In genomic region chr19:29660835-29661234, GRCh38 we compare ENCODE assay signal across 16 cellular contexts. TPM values are rescaled to one million over a fixed set of nuclear protein-coding genes. Genes with fewer than 3 reads are reported as not detected.
A peak's percentile ranks its signal among the peaks of the same experiment; 100 is the strongest.
DNase-seq lines count a peak whose midpoint lies in the region; ATAC-seq and TF ChIP-seq lines count a peak whose summit lies in the region.
"Had no signal": no experiment of that assay in that cellular context is flagged by ENCODE, and none has a peak within 500 bp of the region (broad histone marks: within the 10 kb centered on the region; RNA-seq: fewer than 3 reads in every experiment).

No MANE protein-coding gene starts in this region.

- H3K9me3 Mint-ChIP-seq in activated T-helper 1 cell treated with anti-CD3 and anti-CD28 coated beads, Interleukin-12 subunit alpha, Interleukin-12 subunit beta, Interleukin-2, Interleukin-4 antibody, amounts not matched to agents 30 ng/mL and 10 ng/mL and 1 ng/mL, durations not matched to agents 14 hours and 24 hours and 36 hours = no peaks in the 10 kb centered on the region
- H3K9me3 Mint-ChIP-seq in naive thymus-derived CD4-positive, alpha-beta T cell = peaks cover 0 to 2% (median 0%) of the 10 kb centered on the region in 11 donors
- H3K9me3 Mint-ChIP-seq: HFFc6, immature natural killer cell had no signal

- intact Hi-C loops in activated T-helper 1 cell treated with anti-CD3 and anti-CD28 coated beads, Interleukin-12 subunit alpha, Interleukin-12 subunit beta, Interleukin-2, Interleukin-4 antibody, amounts not matched to agents 30 ng/mL and 10 ng/mL and 1 ng/mL, durations not matched to agents 14 hours and 24 hours and 36 hours (cut with micrococcal nuclease) = no loop called here
- intact Hi-C loops in naive thymus-derived CD4-positive, alpha-beta T cell (cut with micrococcal nuclease) = no loop called here

- H3K36me3 ChIP-seq in naive thymus-derived CD4-positive, alpha-beta T cell (ENCODE audit: control insufficient read depth in 2 of 3, insufficient read depth in 3 of 3, low read length in 3 of 3) = peaks cover 0 to 6% (median 0%) of the 10 kb centered on the region in 3 experiments
- H3K36me3 ChIP-seq in subcutaneous abdominal adipose tissue (ENCODE audit: control insufficient read depth in 5 of 5, insufficient read depth in 5 of 5, low read length in 5 of 5) = no peaks in the 10 kb centered on the region
- no peaks in the 10 kb centered on the region for H3K36me3 ChIP-seq in BE2C
- H3K36me3 ChIP-seq: MG63, tibial nerve had no signal

- peaks cover 0 to 26% of the 10 kb centered on the region in 2 donors for H3K4me1 ChIP-seq in naive thymus-derived CD4-positive, alpha-beta T cell (ENCODE audit: control insufficient read depth in 2 of 2, insufficient read depth in 2 of 2, low read length in 2 of 2)
- peaks cover 0 to 29% (median 24%) of the 10 kb centered on the region in 5 donors for H3K4me1 ChIP-seq in subcutaneous abdominal adipose tissue (ENCODE audit: control insufficient read depth in 5 of 5, insufficient read depth in 5 of 5, low read length in 5 of 5)
- no peaks in the 10 kb centered on the region for H3K4me1 ChIP-seq in BE2C

- no peaks in the 10 kb centered on the region for H3K9me3 ChIP-seq in naive thymus-derived CD4-positive, alpha-beta T cell (ENCODE audit: control insufficient read depth in 2 of 3, low read length in 3 of 3)
- H3K9me3 ChIP-seq in subcutaneous abdominal adipose tissue (ENCODE audit: control insufficient read depth in 5 of 5, low read length in 5 of 5) = no peaks in the 10 kb centered on the region
- no peaks in the 10 kb centered on the region for H3K9me3 ChIP-seq in BE2C
- H3K9me3 ChIP-seq: A549, MG63, tibial nerve had no signal

- H3K4me3 Mint-ChIP-seq in activated T-helper 1 cell treated with anti-CD3 and anti-CD28 coated beads, Interleukin-12 subunit alpha, Interleukin-12 subunit beta, Interleukin-2, Interleukin-4 antibody, amounts not matched to agents 30 ng/mL and 10 ng/mL and 1 ng/mL, durations not matched to agents 14 hours and 24 hours and 36 hours = no peak overlapping the region
- peak overlapping the region in 9 of 10 donors; percentile 23 to 79 (median 70) for H3K4me3 Mint-ChIP-seq in naive thymus-derived CD4-positive, alpha-beta T cell
- H3K4me3 Mint-ChIP-seq: HFFc6, immature natural killer cell had no signal

- TF ChIP-seq CTCF in BE2C (IDR thresholded peaks at IDR 0.05; ENCODE audit: low read depth, low read length) = no peak

- peaks cover 2% of the 10 kb centered on the region for H3K27me3 Mint-ChIP-seq in activated T-helper 1 cell treated with anti-CD3 and anti-CD28 coated beads, Interleukin-12 subunit alpha, Interleukin-12 subunit beta, Interleukin-2, Interleukin-4 antibody, amounts not matched to agents 30 ng/mL and 10 ng/mL and 1 ng/mL, durations not matched to agents 14 hours and 24 hours and 36 hours (ENCODE audit: insufficient read depth)
- H3K27me3 Mint-ChIP-seq in naive thymus-derived CD4-positive, alpha-beta T cell = no peaks in the 10 kb centered on the region

- H3K4me3 ChIP-seq in naive thymus-derived CD4-positive, alpha-beta T cell (ENCODE audit: low read length) = no peak overlapping the region
- no peak overlapping the region for H3K4me3 ChIP-seq in subcutaneous abdominal adipose tissue (ENCODE audit: low read depth in 1 of 5, low read length in 5 of 5)
- no peak overlapping the region for H3K4me3 ChIP-seq in BE2C (ENCODE audit: low read depth, low read length)
- H3K4me3 ChIP-seq: A549, dorsolateral prefrontal cortex, MG63, tibial nerve had no signal

- peak; percentile 65 to 67 for DNase-seq in activated CD4-positive, alpha-beta T cell treated with anti-CD3 and anti-CD28 coated beads for 4 hours
- no peak for DNase-seq in activated CD4-positive, alpha-beta T cell treated with anti-CD3 and anti-CD28 coated beads, Interleukin-2, amount 50 U/mL, for 1 hour
- DNase-seq in activated T-helper 1 cell treated with anti-CD3 and anti-CD28 coated beads, Interleukin-12 subunit alpha, Interleukin-12 subunit beta, Interleukin-2, Interleukin-4 antibody, amounts not matched to agents 30 ng/mL and 10 ng/mL and 1 ng/mL, durations not matched to agents 14 hours and 24 hours and 36 hours (ENCODE audit: low spot score) = no peak
- DNase-seq in naive thymus-derived CD4-positive, alpha-beta T cell = peak in 7 of 9 donors; percentile 44 to 79 (median 66)
- DNase-seq in mesenteric fat pad (ENCODE audit: low spot score) (no peak), BE2C (no peak)
- DNase-seq: HFFc6, immature natural killer cell, MG63, T-helper 1 cell had no signal

- peaks cover 31% of the 10 kb centered on the region for H3K4me1 Mint-ChIP-seq in activated T-helper 1 cell treated with anti-CD3 and anti-CD28 coated beads, Interleukin-12 subunit alpha, Interleukin-12 subunit beta, Interleukin-2, Interleukin-4 antibody, amounts not matched to agents 30 ng/mL and 10 ng/mL and 1 ng/mL, durations not matched to agents 14 hours and 24 hours and 36 hours (ENCODE audit: low read depth)
- peaks cover 9 to 49% (median 39%) of the 10 kb centered on the region in 7 donors for H3K4me1 Mint-ChIP-seq in naive thymus-derived CD4-positive, alpha-beta T cell

- H3K27me3 ChIP-seq in naive thymus-derived CD4-positive, alpha-beta T cell (ENCODE audit: control insufficient read depth in 2 of 2, insufficient read depth in 2 of 2, low read length in 2 of 2) = no peaks in the 10 kb centered on the region
- H3K27me3 ChIP-seq in subcutaneous abdominal adipose tissue (ENCODE audit: control insufficient read depth in 5 of 5, insufficient read depth in 4 of 5, low read length in 5 of 5) (peaks cover 0 to under 1% (median 0%) of the 10 kb centered on the region in 5 donors), BE2C (no peaks in the 10 kb centered on the region; the same call in 1 of the 2 replicates)
- H3K27me3 ChIP-seq: dorsolateral prefrontal cortex, MG63, tibial nerve had no signal

- no peak overlapping the region for H3K9ac ChIP-seq in subcutaneous abdominal adipose tissue (ENCODE audit: low read length in 5 of 5)

- CTCF ChIA-PET in naive thymus-derived CD4-positive, alpha-beta T cell (lab: Charles Lee) = interaction anchor here (1.1 to 4.7 kb wide), 7 partner anchors 12 to 56 kb away, joined by 3 to 24 read pairs (median 5); partner anchors contain the start of gene POP4

- POLR2A ChIA-PET in naive thymus-derived CD4-positive, alpha-beta T cell (lab: Charles Lee) = interaction anchor here (0.9 to 9.7 kb wide), 8 partner anchors 15 to 54 kb away, joined by 3 to 150 read pairs (median 5); partner anchors contain the start of genes C19orf12 and POP4

- ATAC-seq in naive thymus-derived CD4-positive, alpha-beta T cell = peak; percentile 47
- no peak for ATAC-seq in GM19351 (IDR thresholded peaks at IDR 0.05; ENCODE audit: unreplicated experiment)
- ATAC-seq: A549 had no signal

- no peaks in the 10 kb centered on the region for H3K36me3 Mint-ChIP-seq in activated T-helper 1 cell treated with anti-CD3 and anti-CD28 coated beads, Interleukin-12 subunit alpha, Interleukin-12 subunit beta, Interleukin-2, Interleukin-4 antibody, amounts not matched to agents 30 ng/mL and 10 ng/mL and 1 ng/mL, durations not matched to agents 14 hours and 24 hours and 36 hours (ENCODE audit: low read depth)
- H3K36me3 Mint-ChIP-seq in naive thymus-derived CD4-positive, alpha-beta T cell = no peaks in the 10 kb centered on the region
- H3K36me3 Mint-ChIP-seq: immature natural killer cell had no signal

- H3K27ac Mint-ChIP-seq in activated T-helper 1 cell treated with anti-CD3 and anti-CD28 coated beads, Interleukin-12 subunit alpha, Interleukin-12 subunit beta, Interleukin-2, Interleukin-4 antibody, amounts not matched to agents 30 ng/mL and 10 ng/mL and 1 ng/mL, durations not matched to agents 14 hours and 24 hours and 36 hours = peak overlapping the region; percentile 72
- H3K27ac Mint-ChIP-seq in naive thymus-derived CD4-positive, alpha-beta T cell = peak overlapping the region in 8 of 9 donors; percentile 80 to 96 (median 86)
- H3K27ac Mint-ChIP-seq: HFFc6, immature natural killer cell, progenitor cell of endocrine pancreas had no signal

- peak overlapping the region; percentile 64 for H3K27ac ChIP-seq in naive thymus-derived CD4-positive, alpha-beta T cell (ENCODE audit: low read depth, low read length)
- H3K27ac ChIP-seq in subcutaneous abdominal adipose tissue (ENCODE audit: low read depth, low read length) = peak overlapping the region; percentile 78
- H3K27ac ChIP-seq: A549 had no signal

RNA-seq across cellular contexts. Expression of gene PLEKHF1, which starts 4.4 kb away (rescaled TPM):
- 30.9 and 35.0 TPM in 2 replicates for total RNA-seq in activated T-helper 1 cell treated with anti-CD3 and anti-CD28 coated beads, Interleukin-12 subunit alpha, Interleukin-12 subunit beta, Interleukin-2, Interleukin-4 antibody, amounts not matched to agents 30 ng/mL and 10 ng/mL and 1 ng/mL, durations not matched to agents 14 hours and 24 hours and 36 hours
- 10 to 100 TPM; 11.1 to 47.2 (median 17.5) TPM for total RNA-seq in naive thymus-derived CD4-positive, alpha-beta T cell
- 10 to 100 TPM; 11.5 to 37.6 TPM for polyA plus RNA-seq in naive thymus-derived CD4-positive, alpha-beta T cell
- total RNA-seq in mesenteric fat pad = 9.1 TPM
- polyA plus RNA-seq in BE2C (2012; ENCODE audit: insufficient read depth, insufficient read length, low read depth) = 0.79 TPM

RNA-seq across cellular contexts. Expression of gene C19orf12, which starts 54.2 kb away (rescaled TPM):
- total RNA-seq in activated T-helper 1 cell treated with anti-CD3 and anti-CD28 coated beads, Interleukin-12 subunit alpha, Interleukin-12 subunit beta, Interleukin-2, Interleukin-4 antibody, amounts not matched to agents 30 ng/mL and 10 ng/mL and 1 ng/mL, durations not matched to agents 14 hours and 24 hours and 36 hours = 47.9 and 50.2 TPM in 2 replicates
- total RNA-seq in naive thymus-derived CD4-positive, alpha-beta T cell = 10 to 100 TPM; 19.8 to 51.5 (median 24.6) TPM
- polyA plus RNA-seq in naive thymus-derived CD4-positive, alpha-beta T cell = 10 to 100 TPM; 17.6 to 23.3 TPM
- total RNA-seq in mesenteric fat pad = 148 TPM
- 32.4 TPM for polyA plus RNA-seq in BE2C (2012; ENCODE audit: insufficient read depth, insufficient read length, low read depth)

RNA-seq across cellular contexts. Expression of gene POP4, which starts 54.8 kb away (rescaled TPM):
- total RNA-seq in activated T-helper 1 cell treated with anti-CD3 and anti-CD28 coated beads, Interleukin-12 subunit alpha, Interleukin-12 subunit beta, Interleukin-2, Interleukin-4 antibody, amounts not matched to agents 30 ng/mL and 10 ng/mL and 1 ng/mL, durations not matched to agents 14 hours and 24 hours and 36 hours = 115 and 119 TPM in 2 replicates
- total RNA-seq in naive thymus-derived CD4-positive, alpha-beta T cell = 10 to 100 TPM; 45.3 to 99.1 (median 53.4) TPM
- 100 to 1,000 TPM; 137 to 156 TPM for polyA plus RNA-seq in naive thymus-derived CD4-positive, alpha-beta T cell
- total RNA-seq in mesenteric fat pad = 57.4 TPM
- polyA plus RNA-seq in BE2C (2012; ENCODE audit: insufficient read depth, insufficient read length, low read depth) = 83.4 TPM

Comparison
In these comparisons a context has a peak if more than half of its experiments do, and no peak if none do; other contexts are left out.
1. DNase-seq: peak in activated CD4-positive, alpha-beta T cell treated with anti-CD3 and anti-CD28 coated beads for 4 hours (2 of 2) and naive thymus-derived CD4-positive, alpha-beta T cell (7 of 9); none in activated CD4-positive, alpha-beta T cell treated with anti-CD3 and anti-CD28 coated beads, Interleukin-2, amount 50 U/mL, for 1 hour (single experiment), activated T-helper 1 cell treated with anti-CD3 and anti-CD28 coated beads, Interleukin-12 subunit alpha, Interleukin-12 subunit beta, Interleukin-2, Interleukin-4 antibody, amounts not matched to agents 30 ng/mL and 10 ng/mL and 1 ng/mL, durations not matched to agents 14 hours and 24 hours and 36 hours (single experiment), mesenteric fat pad (single experiment) and BE2C (single experiment).